Comparison of ENCODE assay signal across 19 cellular contexts in the genomic region with DNA sequence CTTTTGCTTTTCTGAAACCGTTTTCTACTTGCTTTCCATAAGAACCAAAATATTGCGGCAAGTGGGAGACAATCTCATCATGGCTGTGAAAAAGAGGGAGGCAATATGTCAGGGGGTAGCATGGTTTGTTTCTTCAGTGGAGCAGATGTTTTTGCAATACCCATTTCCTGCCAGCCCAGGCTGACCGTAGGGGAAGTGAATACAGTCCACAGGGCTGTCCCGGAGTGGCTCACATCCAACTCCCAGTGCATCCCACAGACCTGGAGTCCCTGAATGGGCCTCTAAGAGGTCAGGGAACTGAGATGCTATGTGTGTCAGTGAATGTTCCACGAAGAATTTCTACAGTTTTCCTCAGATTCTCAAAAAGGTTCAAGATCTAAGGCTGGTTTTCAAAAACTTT.
DNase-seq lines count a peak whose midpoint lies in the region; ATAC-seq, FAIRE-seq and TF ChIP-seq lines count a peak whose summit lies in the region.
"Had no signal": no experiment of that assay in that cellular context is flagged by ENCODE, and none has a peak within 500 bp of the region (broad histone marks: within the 10 kb centered on the region; RNA-seq: fewer than 3 reads in every experiment).

No MANE protein-coding gene starts in this region.

- no peaks in the 10 kb centered on the region for H3K4me1 ChIP-seq in H9 (ENCODE audit: insufficient read depth, low read length)
- H3K4me1 ChIP-seq in right cardiac atrium (ENCODE audit: control insufficient read depth, insufficient read depth, low read length), result no peaks in the 10 kb centered on the region
- H3K4me1 ChIP-seq: pancreas had no signal

- H2AK5ac ChIP-seq in H9 (ENCODE audit: insufficient read length, low read length), result no peak overlapping the region

- no CpG with 5 or more reads among the region's 5 CpGs for WGBS in H9 (ENCODE audit: extremely low coverage, insufficient read length, low lambda C conversion rate)
- 32% methylated on average over 5 of the region's 5 CpGs for WGBS in right cardiac atrium

- H2BK15ac ChIP-seq in H9 (ENCODE audit: low read depth, low read length), result no peak overlapping the region

- H3K4me3 Mint-ChIP-seq in H9, result no peak overlapping the region
- H3K4me3 Mint-ChIP-seq in activated CD4-positive, alpha-beta T cell treated with anti-CD3 and anti-CD28 coated beads for 36 hours, result no peak overlapping the region
- H3K4me3 Mint-ChIP-seq: activated T-helper 17 cell treated with anti-CD3 and anti-CD28 coated beads, Interleukin-2, amount 50 U/mL, for 72 hours had no signal

- H3K4me1 Mint-ChIP-seq in H9, result peaks cover 9 to 10% of the 10 kb centered on the region in 2 experiments
- H3K4me1 Mint-ChIP-seq in activated CD4-positive, alpha-beta T cell treated with anti-CD3 and anti-CD28 coated beads for 36 hours, result no peaks in the 10 kb centered on the region
- H3K4me1 Mint-ChIP-seq: activated T-helper 17 cell treated with anti-CD3 and anti-CD28 coated beads, Interleukin-2, amount 50 U/mL, for 72 hours had no signal

- H3K36me3 ChIP-seq in bronchial epithelial cell (ENCODE audit: control insufficient read depth, insufficient read depth, low read length), result no peaks in the 10 kb centered on the region
- H3K36me3 ChIP-seq: pancreas had no signal

- no peaks in the 10 kb centered on the region for H3K9me3 ChIP-seq in H9 (ENCODE audit: control insufficient read depth, low read depth, low read length)
- H3K9me3 ChIP-seq in right cardiac atrium (ENCODE audit: control insufficient read depth, low read length), result no peaks in the 10 kb centered on the region
- H3K9me3 ChIP-seq: pancreas had no signal

- H2BK5ac ChIP-seq in H9 (ENCODE audit: insufficient read length, low read length), result no peak overlapping the region

- H3K9ac ChIP-seq in H9 (ENCODE audit: extremely low read depth, insufficient read length, low read length), result peak overlapping the region; percentile 8

- peak; percentile 37 for DNase-seq in AG08395 (ENCODE audit: low spot score)
- no peak for DNase-seq in H9
- DNase-seq in bronchial epithelial cell (ENCODE audit: low read depth), result no peak
- DNase-seq in right cardiac atrium, result peak in 2 of 3 donors; percentile 25 to 63
- DNase-seq in NCI-H2196 (lab: John Stamatoyannopoulos, UW; ENCODE audit: unreplicated experiment), result no peak
- no peak for DNase-seq in activated CD4-positive, alpha-beta T cell treated with anti-CD3 and anti-CD28 coated beads for 36 hours
- no peak for DNase-seq in NCI-H2227 (lab: John Stamatoyannopoulos, UW; ENCODE audit: unreplicated experiment)
- DNase-seq: ACHN; activated CD8-positive, alpha-beta memory T cell treated with anti-CD3 and anti-CD28 coated beads for 24 hours; COR-L47; NCI-H187; NCI-H524 treated with DMSO at 0.1 percent for 48 hours; pancreas; stimulated activated CD4-positive, alpha-beta T cell treated with anti-CD3 and anti-CD28 coated beads, Interleukin-12 subunit alpha, Interleukin-12 subunit beta, amount 100 ng/mL, for 4 hours; stimulated activated naive CD8-positive, alpha-beta T cell treated with anti-CD3 and anti-CD28 coated beads, Interleukin-15, Interleukin-2, amounts not matched to agents 100 U/mL and 50 U/mL, for 24 hours had no signal

- H3K36me3 Mint-ChIP-seq in H9 (ENCODE audit: insufficient read depth in 1 of 3, low read depth in 3 of 3), result no peaks in the 10 kb centered on the region; a peak in 1 of 7 replicates
- H3K36me3 Mint-ChIP-seq in activated CD4-positive, alpha-beta T cell treated with anti-CD3 and anti-CD28 coated beads for 36 hours (ENCODE audit: low read depth), result no peaks in the 10 kb centered on the region

- H3K23me2 ChIP-seq in H9 (ENCODE audit: insufficient read length, low read depth, low read length, poor library complexity, severe bottlenecking), result no peaks in the 10 kb centered on the region

- no peak overlapping the region for H2BK12ac ChIP-seq in H9 (ENCODE audit: insufficient read length, low read depth, low read length)

- POLR2A ChIA-PET in activated CD4-positive, alpha-beta T cell treated with anti-CD3 and anti-CD28 coated beads for 36 hours (lab: Charles Lee), result no interaction called here

- H3K14ac ChIP-seq in H9 (ENCODE audit: insufficient read depth, low read length), result no peak overlapping the region

- H3K27ac ChIP-seq in H9 (ENCODE audit: insufficient read length, low read depth, low read length), result no peak overlapping the region
- no peak overlapping the region for H3K27ac ChIP-seq in right cardiac atrium (ENCODE audit: low read length)
- H3K27ac ChIP-seq: pancreas, VCaP had no signal

- peak; percentile 47 for FAIRE-seq in bronchial epithelial cell (lab: Jason Lieb, UNC)
- FAIRE-seq: pancreas had no signal

- no peaks in the 10 kb centered on the region for H3K27me3 ChIP-seq in H9 (ENCODE audit: insufficient read depth, low read length)
- H3K27me3 ChIP-seq in bronchial epithelial cell (ENCODE audit: control insufficient read depth, insufficient read depth, low read length), result no peaks in the 10 kb centered on the region
- no peaks in the 10 kb centered on the region for H3K27me3 ChIP-seq in right cardiac atrium (ENCODE audit: control insufficient read depth, insufficient read depth)
- H3K27me3 ChIP-seq: pancreas had no signal

- H2AFZ ChIP-seq in H9 (ENCODE audit: low read length), result no peak overlapping the region

- no peak overlapping the region for H2BK120ac ChIP-seq in H9 (ENCODE audit: low read depth, low read length, poor library complexity, severe bottlenecking)

- TF ChIP-seq CTCF in H9 (conservative IDR thresholded peaks at IDR 0.05) (no peak), bronchial epithelial cell (IDR thresholded peaks at IDR 0.05; ENCODE audit: insufficient read depth, low read length, severe bottlenecking) (no peak)

- peaks cover 2% of the 10 kb centered on the region for H3K27me3 Mint-ChIP-seq in H9 (ENCODE audit: low read depth)
- no peaks in the 10 kb centered on the region for H3K27me3 Mint-ChIP-seq in activated CD4-positive, alpha-beta T cell treated with anti-CD3 and anti-CD28 coated beads for 36 hours

- CTCF ChIA-PET in activated CD4-positive, alpha-beta T cell treated with anti-CD3 and anti-CD28 coated beads for 36 hours (lab: Charles Lee), result no interaction called here

- no peaks in the 10 kb centered on the region for H4K20me1 ChIP-seq in H9 (ENCODE audit: control insufficient read depth, insufficient read depth, insufficient read length)

- H3K4ac ChIP-seq in H9 (ENCODE audit: low read depth, low read length), result no peak overlapping the region

- no peak overlapping the region for H4K8ac ChIP-seq in H9 (replicated peaks; ENCODE audit: insufficient read length, low read depth, low read length)

- no peak overlapping the region for H2BK20ac ChIP-seq in H9 (ENCODE audit: low read depth, low read length, poor library complexity, severe bottlenecking)

- H3T11ph ChIP-seq in H9 (ENCODE audit: low read length), result no peak overlapping the region

- ATAC-seq in right cardiac atrium (peak; percentile 40 to 59), HG03045 (IDR thresholded peaks at IDR 0.05; ENCODE audit: unreplicated experiment) (no peak)
- ATAC-seq in activated CD4-positive, alpha-beta T cell treated with anti-CD3 and anti-CD28 coated beads for 36 hours, result no peak
- ATAC-seq: activated T-helper 17 cell treated with anti-CD3 and anti-CD28 coated beads, Interleukin-2, amount 50 U/mL, for 72 hours; Panc1; stimulated activated naive CD8-positive, alpha-beta T cell treated with anti-CD3 and anti-CD28 coated beads, Interleukin-15, Interleukin-2, amounts not matched to agents 100 U/mL and 50 U/mL, for 24 hours had no signal

- no peak overlapping the region for H3K23ac ChIP-seq in H9 (ENCODE audit: insufficient read length, low read depth, low read length)

- no peaks in the 10 kb centered on the region for H3K79me2 ChIP-seq in H9 (ENCODE audit: insufficient read depth, low read length)

- no peak overlapping the region for H4K91ac ChIP-seq in H9 (ENCODE audit: insufficient read length, low read depth, low read length)

- H4K5ac ChIP-seq in H9 (ENCODE audit: insufficient read length, low read depth, low read length), result no peak overlapping the region

- H3K18ac ChIP-seq in H9 (ENCODE audit: insufficient read length, low read depth, low read length), result no peak overlapping the region

- H3K4me2 ChIP-seq in H9 (ENCODE audit: insufficient read depth, insufficient read length, low read length), result no peak overlapping the region

- no peaks in the 10 kb centered on the region for H3K79me1 ChIP-seq in H9 (ENCODE audit: insufficient read depth, low read depth, low read length, poor library complexity, severe bottlenecking)

- intact Hi-C loops in right cardiac atrium (cut with DNase I), result no loop called here
- intact Hi-C loops in activated CD4-positive, alpha-beta T cell treated with anti-CD3 and anti-CD28 coated beads for 36 hours (cut with DNase I, micrococcal nuclease), result no loop called here

- no peak overlapping the region for H3K4me3 ChIP-seq in bronchial epithelial cell (ENCODE audit: low read depth, low read length)
- H3K4me3 ChIP-seq in right cardiac atrium (ENCODE audit: low read length), result no peak overlapping the region
- H3K4me3 ChIP-seq: pancreas had no signal

- H3K56ac ChIP-seq in H9 (ENCODE audit: insufficient read length, low read depth, low read length), result no peak overlapping the region

- no peaks in the 10 kb centered on the region for H3K9me3 Mint-ChIP-seq in H9
- H3K9me3 Mint-ChIP-seq in activated CD4-positive, alpha-beta T cell treated with anti-CD3 and anti-CD28 coated beads for 36 hours (ENCODE audit: low read depth), result no peaks in the 10 kb centered on the region
- H3K9me3 Mint-ChIP-seq: activated T-helper 17 cell treated with anti-CD3 and anti-CD28 coated beads, Interleukin-2, amount 50 U/mL, for 72 hours had no signal

- H3K27ac Mint-ChIP-seq in H9, result no peak overlapping the region
- no peak overlapping the region for H3K27ac Mint-ChIP-seq in activated CD4-positive, alpha-beta T cell treated with anti-CD3 and anti-CD28 coated beads for 36 hours
- H3K27ac Mint-ChIP-seq: activated T-helper 17 cell treated with anti-CD3 and anti-CD28 coated beads, Interleukin-2, amount 50 U/mL, for 72 hours had no signal

Comparison
In these comparisons a context has a peak if more than half of its experiments do, and no peak if none do; other contexts are left out.
1. DNase-seq: peak in AG08395 (single experiment) and right cardiac atrium (2 of 3); none in H9 (single experiment), bronchial epithelial cell (single experiment), NCI-H2196 (single experiment), activated CD4-positive, alpha-beta T cell treated with anti-CD3 and anti-CD28 coated beads for 36 hours (single experiment) and NCI-H2227 (single experiment).
2. ATAC-seq: peak in right cardiac atrium (2 of 2); none in HG03045 (single experiment) and activated CD4-positive, alpha-beta T cell treated with anti-CD3 and anti-CD28 coated beads for 36 hours (single experiment).